ENCODE assay signal across 15 cellular contexts in genomic region chr1:64906447-64906846, GRCh38. TPM values are rescaled to one million over a fixed set of nuclear protein-coding genes. Genes with fewer than 3 reads are reported as not detected.
A peak's percentile ranks its signal among the peaks of the same experiment; 100 is the strongest.
DNase-seq lines count a peak whose midpoint lies in the region; ATAC-seq and TF ChIP-seq lines count a peak whose summit lies in the region.
"Had no signal": no experiment of that assay in that cellular context is flagged by ENCODE, and none has a peak within 500 bp of the region (broad histone marks: within the 10 kb centered on the region; RNA-seq: fewer than 3 reads in every experiment).

No MANE protein-coding gene starts in this region.

- no peaks in the 10 kb centered on the region for H3K9me3 Mint-ChIP-seq in immature natural killer cell
- H3K9me3 Mint-ChIP-seq in stimulated activated naive CD8-positive, alpha-beta T cell treated with anti-CD3 and anti-CD28 coated beads, Interleukin-15, amount 100 ng/mL, for 72 hours = no peaks in the 10 kb centered on the region
- H3K9me3 Mint-ChIP-seq: dendritic cell treated with granulocyte-macrophage colony-stimulating factor and Interleukin-4, amounts not matched to agents 40 ng/mL and 50 ng/mL, for 4 days had no signal

- peaks cover 3 to 6% (median 6%) of the 10 kb centered on the region in 3 donors for H3K27me3 Mint-ChIP-seq in immature natural killer cell (ENCODE audit: low read depth in 3 of 3)
- H3K27me3 Mint-ChIP-seq in stimulated activated naive CD8-positive, alpha-beta T cell treated with anti-CD3 and anti-CD28 coated beads, Interleukin-15, amount 100 ng/mL, for 72 hours = no peaks in the 10 kb centered on the region
- H3K27me3 Mint-ChIP-seq: dendritic cell treated with granulocyte-macrophage colony-stimulating factor and Interleukin-4, amounts not matched to agents 40 ng/mL and 50 ng/mL, for 4 days had no signal

- peaks cover 0 to 19% (median 7%) of the 10 kb centered on the region in 4 donors for H3K4me1 ChIP-seq in tibial nerve

- 93 to 94% methylated on average over 3 of the region's 3 CpGs for WGBS in tibial nerve, 2 donors

- ATAC-seq in stimulated activated naive CD8-positive, alpha-beta T cell treated with anti-CD3 and anti-CD28 coated beads, Interleukin-15, amount 100 ng/mL, for 72 hours = peak; percentile 89
- ATAC-seq in GM21367 (IDR thresholded peaks at IDR 0.05; ENCODE audit: unreplicated experiment) (no peak), GM18873 (IDR thresholded peaks at IDR 0.05; ENCODE audit: low FRiP score, unreplicated experiment) (no peak)
- ATAC-seq: gastrocnemius medialis, left cardiac atrium had no signal

- no peak for TF ChIP-seq EP300 in tibial nerve (IDR thresholded peaks at IDR 0.05)

- DNase-seq in stimulated activated naive CD4-positive, alpha-beta T cell treated with Interleukin-2 at 50 U/mL for 16 hours (lab: John Stamatoyannopoulos, UW) = peak; percentile 46
- no peak for DNase-seq in stimulated activated naive CD4-positive, alpha-beta T cell (lab: John Stamatoyannopoulos, UW)
- DNase-seq in RKO (ENCODE audit: low spot score) (peak; percentile 13), immature natural killer cell (no peak), tibial nerve (ENCODE audit: low spot score in 2 of 2) (no peak)
- DNase-seq in stimulated activated naive CD8-positive, alpha-beta T cell treated with anti-CD3 and anti-CD28 coated beads, Interleukin-15, amount 100 ng/mL, for 72 hours = no peak
- DNase-seq: gastrocnemius medialis, H7, left cardiac atrium, NCI-H2107, RPMI8226 had no signal

- no peaks in the 10 kb centered on the region for H3K36me3 ChIP-seq in tibial nerve
- H3K36me3 ChIP-seq: gastrocnemius medialis, neutrophil had no signal

- no peak for TF ChIP-seq CTCF in tibial nerve (IDR thresholded peaks at IDR 0.05)

- H3K36me3 Mint-ChIP-seq in immature natural killer cell = no peaks in the 10 kb centered on the region

- peak overlapping the region; percentile 44 to 67 (median 60) for H3K4me3 Mint-ChIP-seq in immature natural killer cell
- peak overlapping the region; percentile 43 to 46 for H3K4me3 Mint-ChIP-seq in stimulated activated naive CD8-positive, alpha-beta T cell treated with anti-CD3 and anti-CD28 coated beads, Interleukin-15, amount 100 ng/mL, for 72 hours
- H3K4me3 Mint-ChIP-seq: dendritic cell treated with granulocyte-macrophage colony-stimulating factor and Interleukin-4, amounts not matched to agents 40 ng/mL and 50 ng/mL, for 4 days had no signal

- no peak for TF ChIP-seq POLR2A in tibial nerve (IDR thresholded peaks at IDR 0.05)

- no peak overlapping the region for H3K4me3 ChIP-seq in tibial nerve
- H3K4me3 ChIP-seq: gastrocnemius medialis had no signal

- peaks cover 97 to 100% of the 10 kb centered on the region in 2 donors for H3K4me1 Mint-ChIP-seq in immature natural killer cell
- H3K4me1 Mint-ChIP-seq in stimulated activated naive CD8-positive, alpha-beta T cell treated with anti-CD3 and anti-CD28 coated beads, Interleukin-15, amount 100 ng/mL, for 72 hours = peaks cover 88% of the 10 kb centered on the region

- H3K27me3 ChIP-seq in tibial nerve = no peaks in the 10 kb centered on the region
- H3K27me3 ChIP-seq: gastrocnemius medialis, neutrophil had no signal

- no peak overlapping the region for H3K27ac ChIP-seq in tibial nerve
- H3K27ac ChIP-seq: gastrocnemius medialis, neutrophil had no signal

- peak overlapping the region; percentile 71 to 92 (median 83) for H3K27ac Mint-ChIP-seq in immature natural killer cell
- peak overlapping the region; percentile 5 to 8 for H3K27ac Mint-ChIP-seq in stimulated activated naive CD8-positive, alpha-beta T cell treated with anti-CD3 and anti-CD28 coated beads, Interleukin-15, amount 100 ng/mL, for 72 hours
- H3K27ac Mint-ChIP-seq: dendritic cell treated with granulocyte-macrophage colony-stimulating factor and Interleukin-4, amounts not matched to agents 40 ng/mL and 50 ng/mL, for 4 days had no signal

- no peaks in the 10 kb centered on the region for H3K9me3 ChIP-seq in tibial nerve
- H3K9me3 ChIP-seq: gastrocnemius medialis, neutrophil had no signal

RNA-seq across cellular contexts. Expression of gene JAK1, which starts 59.9 kb away (rescaled TPM):
- 100 to 1,000 TPM; 265 to 734 (median 416) TPM for polyA plus RNA-seq in immature natural killer cell
- 100 to 1,000 TPM; 114 to 222 (median 138) TPM for total RNA-seq in tibial nerve

Comparison
In these comparisons a context has a peak if more than half of its experiments do, and no peak if none do; other contexts are left out.
1. DNase-seq: peak in stimulated activated naive CD4-positive, alpha-beta T cell treated with Interleukin-2 at 50 U/mL for 16 hours (single experiment) and RKO (single experiment); none in stimulated activated naive CD4-positive, alpha-beta T cell (0 of 6), immature natural killer cell (0 of 3), stimulated activated naive CD8-positive, alpha-beta T cell treated with anti-CD3 and anti-CD28 coated beads, Interleukin-15, amount 100 ng/mL, for 72 hours (0 of 2) and tibial nerve (0 of 2).